Comparison of ENCODE assay signal across 1 cellular context in the genomic region with DNA sequence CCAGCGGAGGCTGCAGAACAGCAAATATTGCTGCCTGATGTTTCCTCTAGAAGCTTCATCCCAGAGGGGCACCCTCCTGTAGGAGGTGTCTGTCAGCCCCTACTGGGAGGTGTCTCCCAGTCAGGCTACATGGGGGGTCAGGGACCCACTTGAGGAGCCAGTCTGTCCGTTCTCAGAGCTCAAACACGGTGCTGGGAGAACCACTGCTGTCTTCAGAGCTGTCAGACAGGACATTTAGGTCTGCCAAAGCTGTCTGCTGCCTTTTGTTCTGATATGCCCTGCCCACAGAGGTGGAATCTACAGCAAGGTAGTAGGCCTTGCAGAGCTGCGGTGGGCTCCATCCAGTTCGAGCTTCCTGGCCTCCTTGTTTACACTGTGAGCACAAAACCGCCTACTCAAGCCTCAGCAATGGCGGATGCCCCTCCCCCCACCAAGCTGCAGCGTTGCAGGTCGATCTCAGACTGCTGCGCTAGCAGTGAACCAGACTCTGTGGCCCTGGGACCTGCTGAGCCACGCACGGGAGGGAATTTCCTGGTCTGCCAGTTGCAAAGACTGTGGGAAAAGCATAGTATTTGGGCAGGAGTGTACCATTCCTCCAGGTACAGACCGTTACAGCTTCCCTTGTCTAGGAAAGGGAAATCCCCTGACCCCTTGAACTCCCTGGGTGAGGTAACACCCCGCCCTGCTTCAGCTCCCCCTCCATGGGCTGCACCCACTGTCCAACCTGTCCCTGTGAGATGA.
TF ChIP-seq lines count a peak whose summit lies in the region.

No MANE protein-coding gene starts in this region.

TF ChIP-seq in A549, 52 proteins besides CTCF, POLR2A, EP300 and RAD21 (continued from another document):
- TF ChIP-seq, protein P1, sequence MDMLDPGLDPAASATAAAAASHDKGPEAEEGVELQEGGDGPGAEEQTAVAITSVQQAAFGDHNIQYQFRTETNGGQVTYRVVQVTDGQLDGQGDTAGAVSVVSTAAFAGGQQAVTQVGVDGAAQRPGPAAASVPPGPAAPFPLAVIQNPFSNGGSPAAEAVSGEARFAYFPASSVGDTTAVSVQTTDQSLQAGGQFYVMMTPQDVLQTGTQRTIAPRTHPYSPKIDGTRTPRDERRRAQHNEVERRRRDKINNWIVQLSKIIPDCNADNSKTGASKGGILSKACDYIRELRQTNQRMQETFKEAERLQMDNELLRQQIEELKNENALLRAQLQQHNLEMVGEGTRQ (IDR thresholded peaks at IDR 0.05): no peak
- no peak for TF ChIP-seq CBX2 (IDR thresholded peaks at IDR 0.05; ENCODE audit: borderline replicate concordance, low read depth)
- no peak for TF ChIP-seq PBX3 (IDR thresholded peaks at IDR 0.05)
- no peak for TF ChIP-seq ZFP36 (IDR thresholded peaks at IDR 0.05; ENCODE audit: borderline replicate concordance, partially characterized antibody)
- TF ChIP-seq EHMT2 (IDR thresholded peaks at IDR 0.05; ENCODE audit: low read depth): no peak
- no peak for TF ChIP-seq ATOH8 (CRISPR knock-in tag; IDR thresholded peaks at IDR 0.05; ENCODE audit: low read depth)
- no peak for TF ChIP-seq POLR2AphosphoS2 (conservative IDR thresholded peaks at IDR 0.05; ENCODE audit: low read length)
